ENCODE assay signal across 24 cellular contexts in genomic region chr4:3875466-3875865, GRCh38.
DNase-seq lines count a peak whose midpoint lies in the region; ATAC-seq, FAIRE-seq and TF ChIP-seq lines count a peak whose summit lies in the region.
"Had no signal": no experiment of that assay in that cellular context is flagged by ENCODE, and none has a peak within 500 bp of the region (broad histone marks: within the 10 kb centered on the region; RNA-seq: fewer than 3 reads in every experiment).

No MANE protein-coding gene starts in this region.

- H3K36me3 ChIP-seq in RWPE2 (ENCODE audit: low read depth), result no peaks in the 10 kb centered on the region
- no peaks in the 10 kb centered on the region for H3K36me3 ChIP-seq in mesendoderm (ENCODE audit: control insufficient read depth, insufficient read depth, low read length)

- H2BK15ac ChIP-seq in mesendoderm (replicated peaks; ENCODE audit: low read depth), result no peak overlapping the region

- H3K18ac ChIP-seq in mesendoderm (ENCODE audit: low read length), result no peak overlapping the region

- peaks cover 19% of the 10 kb centered on the region for H3K36me3 Mint-ChIP-seq in natural killer cell treated with Interleukin-12 subunit alpha and Interleukin-12 subunit beta and Interleukin-15 and Interleukin-18, amount 100 ng/mL, for 72 hours
- H3K36me3 Mint-ChIP-seq in natural killer cell (peaks cover 13% of the 10 kb centered on the region), T-cell (no peaks in the 10 kb centered on the region)
- H3K36me3 Mint-ChIP-seq: CD8-positive, alpha-beta T cell had no signal

- no peak overlapping the region for H2BK120ac ChIP-seq in mesendoderm (ENCODE audit: low read depth, low read length)

- no peak overlapping the region for H3K9ac ChIP-seq in mesendoderm (ENCODE audit: low read length)

- no CpG with 5 or more reads among the region's 4 CpGs for WGBS in mesendoderm (ENCODE audit: extremely low coverage, insufficient coverage, low lambda C conversion rate)

- no peak overlapping the region for H2BK5ac ChIP-seq in mesendoderm (ENCODE audit: low read length)

- H3K9me3 Mint-ChIP-seq in natural killer cell treated with Interleukin-12 subunit alpha and Interleukin-12 subunit beta and Interleukin-15 and Interleukin-18, amount 100 ng/mL, for 72 hours, result no peaks in the 10 kb centered on the region
- H3K9me3 Mint-ChIP-seq in natural killer cell (peaks cover 0 to 7% of the 10 kb centered on the region in 2 donors), T-cell (peaks cover 0 to 12% (median 5%) of the 10 kb centered on the region in 3 donors)

- peak; percentile 32 for DNase-seq in natural killer cell treated with Interleukin-12 subunit alpha and Interleukin-12 subunit beta and Interleukin-15 and Interleukin-18, amount 100 ng/mL, for 72 hours (ENCODE audit: low spot score)
- DNase-seq in natural killer cell (no peak), RWPE2 (ENCODE audit: low spot score) (peak; percentile 29), mesendoderm (no peak), GM19239 (ENCODE audit: insufficient read length, low spot score) (no peak), T-cell (no peak)
- DNase-seq: AML-193; Caco-2; CD8-positive, alpha-beta T cell; HCEC 1CT; Kasumi-1; NCI-H1105; NCI-H146; NCI-H1930; NCI-H2107; NCI-H524 treated with DMSO at 0.1 percent for 48 hours; RPMI8226; SHP77 had no signal

- ATAC-seq in natural killer cell treated with Interleukin-12 subunit alpha and Interleukin-12 subunit beta and Interleukin-15 and Interleukin-18, amount 100 ng/mL, for 72 hours, result no peak
- ATAC-seq in natural killer cell, result no peak
- no peak for ATAC-seq in RWPE2 (ENCODE audit: low read depth)
- ATAC-seq in HG02571 (IDR thresholded peaks at IDR 0.05; ENCODE audit: unreplicated experiment), result no peak
- ATAC-seq in T-cell (replicated peaks in 1 of 4), result no peak
- ATAC-seq: A549; CD8-positive, alpha-beta T cell; GM23338; K562 had no signal

- CTCF ChIA-PET in T-cell (lab: Charles Lee), result interaction anchor here in 1 of 2 donors (0.6 kb wide), 1 partner anchor 767 kb away, joined by 4 read pairs; no protein-coding TSS in a partner anchor

- H3K27ac Mint-ChIP-seq in natural killer cell treated with Interleukin-12 subunit alpha and Interleukin-12 subunit beta and Interleukin-15 and Interleukin-18, amount 100 ng/mL, for 72 hours, result no peak overlapping the region
- H3K27ac Mint-ChIP-seq in natural killer cell (no peak overlapping the region), T-cell (no peak overlapping the region)
- H3K27ac Mint-ChIP-seq: CD8-positive, alpha-beta T cell; GM23338 had no signal

- H2AK5ac ChIP-seq in mesendoderm (ENCODE audit: low read length), result no peak overlapping the region

- no peak overlapping the region for H4K8ac ChIP-seq in mesendoderm (ENCODE audit: low read depth, low read length)

- H3K4ac ChIP-seq in mesendoderm (ENCODE audit: low read depth, low read length), result no peak overlapping the region

- no peak overlapping the region for H3K4me3 ChIP-seq in RWPE2 (ENCODE audit: severe bottlenecking)
- no peak overlapping the region for H3K4me3 ChIP-seq in mesendoderm (ENCODE audit: low read length)
- H3K4me3 ChIP-seq: A549, GM23338, K562 had no signal

- H3K56ac ChIP-seq in mesendoderm (ENCODE audit: low read length), result peak overlapping the region; percentile 47

- peaks cover 29 to 33% of the 10 kb centered on the region in 2 donors for H3K4me1 Mint-ChIP-seq in natural killer cell treated with Interleukin-12 subunit alpha and Interleukin-12 subunit beta and Interleukin-15 and Interleukin-18, amount 100 ng/mL, for 72 hours (ENCODE audit: low read depth in 2 of 2)
- H3K4me1 Mint-ChIP-seq in natural killer cell (peaks cover 31 to 48% of the 10 kb centered on the region in 2 donors), T-cell (peaks cover 20 to 26% (median 21%) of the 10 kb centered on the region in 3 donors)

- H4K5ac ChIP-seq in mesendoderm (ENCODE audit: low read length), result no peak overlapping the region

- H3K4me2 ChIP-seq in mesendoderm (ENCODE audit: low read length), result no peak overlapping the region
- H3K4me2 ChIP-seq: A549, GM23338 had no signal

- no peaks in the 10 kb centered on the region for H3K79me1 ChIP-seq in mesendoderm (ENCODE audit: low read length)

- H3K4me3 Mint-ChIP-seq in natural killer cell treated with Interleukin-12 subunit alpha and Interleukin-12 subunit beta and Interleukin-15 and Interleukin-18, amount 100 ng/mL, for 72 hours, result no peak overlapping the region
- no peak overlapping the region for H3K4me3 Mint-ChIP-seq in natural killer cell
- no peak overlapping the region for H3K4me3 Mint-ChIP-seq in T-cell
- H3K4me3 Mint-ChIP-seq: CD8-positive, alpha-beta T cell; GM23338 had no signal

- POLR2A ChIA-PET in T-cell (lab: Charles Lee), result no interaction called here

- FAIRE-seq in GM19239 (lab: Jason Lieb, UNC), result no peak
- FAIRE-seq: A549, G401.6, K562 had no signal

- peaks cover 46 to 49% of the 10 kb centered on the region in 2 donors for H3K27me3 Mint-ChIP-seq in natural killer cell treated with Interleukin-12 subunit alpha and Interleukin-12 subunit beta and Interleukin-15 and Interleukin-18, amount 100 ng/mL, for 72 hours
- H3K27me3 Mint-ChIP-seq in natural killer cell (ENCODE audit: low read depth in 2 of 2) (peaks cover 50% of the 10 kb centered on the region in 2 donors), T-cell (peaks cover 62 to 73% of the 10 kb centered on the region in 2 donors)

- no peaks in the 10 kb centered on the region for H3K4me1 ChIP-seq in RWPE2 (ENCODE audit: insufficient read depth, poor library complexity, severe bottlenecking)
- H3K4me1 ChIP-seq in mesendoderm (ENCODE audit: control insufficient read depth, low read depth, low read length), result peaks cover 10% of the 10 kb centered on the region
- H3K4me1 ChIP-seq: A549, Caco-2 had no signal

- peaks cover 78% of the 10 kb centered on the region for H3K27me3 ChIP-seq in RWPE2 (ENCODE audit: insufficient read depth, poor library complexity, severe bottlenecking)
- no peaks in the 10 kb centered on the region for H3K27me3 ChIP-seq in mesendoderm (ENCODE audit: insufficient read depth, low read length, poor library complexity)

- no peak overlapping the region for H3K27ac ChIP-seq in RWPE2 (ENCODE audit: poor library complexity, severe bottlenecking)
- no peak overlapping the region for H3K27ac ChIP-seq in mesendoderm (ENCODE audit: low read depth, low read length)
- H3K27ac ChIP-seq: A549, C4-2B had no signal

- TF ChIP-seq CTCF in natural killer cell (IDR thresholded peaks at IDR 0.05) (no peak), RWPE2 (IDR thresholded peaks at IDR 0.05; ENCODE audit: poor library complexity, severe bottlenecking) (no peak)

- intact Hi-C loops in natural killer cell (cut with micrococcal nuclease), result no loop called here

- peaks cover 7% of the 10 kb centered on the region for H3K9me3 ChIP-seq in RWPE2 (ENCODE audit: severe bottlenecking)

- no peaks in the 10 kb centered on the region for H3K79me2 ChIP-seq in mesendoderm (ENCODE audit: control insufficient read depth, insufficient read depth, low read length)

- no peak overlapping the region for H3K23ac ChIP-seq in mesendoderm (ENCODE audit: low read length)

Comparison
In these comparisons a context has a peak if more than half of its experiments do, and no peak if none do; other contexts are left out.
1. DNase-seq: peak in natural killer cell treated with Interleukin-12 subunit alpha and Interleukin-12 subunit beta and Interleukin-15 and Interleukin-18, amount 100 ng/mL, for 72 hours (single experiment) and RWPE2 (single experiment); none in natural killer cell (single experiment), mesendoderm (single experiment), GM19239 (single experiment) and T-cell (0 of 34).